1 cellular context compared by ENCODE assay signal in genomic region chr16:68235882-68236803, GRCh38.
TF ChIP-seq lines count a peak whose summit lies in the region.

ESRP2 (minus strand) TSS chr16:68236127; CDS start chr16:68236045, 82 bp downstream.

TF ChIP-seq in HepG2, 621 proteins besides CTCF, POLR2A, EP300 and RAD21 (continued from another document and continues in another):
- TF ChIP-seq, protein P1, sequence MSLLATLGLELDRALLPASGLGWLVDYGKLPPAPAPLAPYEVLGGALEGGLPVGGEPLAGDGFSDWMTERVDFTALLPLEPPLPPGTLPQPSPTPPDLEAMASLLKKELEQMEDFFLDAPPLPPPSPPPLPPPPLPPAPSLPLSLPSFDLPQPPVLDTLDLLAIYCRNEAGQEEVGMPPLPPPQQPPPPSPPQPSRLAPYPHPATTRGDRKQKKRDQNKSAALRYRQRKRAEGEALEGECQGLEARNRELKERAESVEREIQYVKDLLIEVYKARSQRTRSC (CRISPR knock-in tag; IDR thresholded peaks at IDR 0.05; ENCODE audit: low read depth) = peak; percentile 54; the same call in 1 of the 2 replicates
- TF ChIP-seq NAIF1 (CRISPR knock-in tag; IDR thresholded peaks at IDR 0.05; ENCODE audit: borderline replicate concordance) (no peak; the same call in 1 of the 2 replicates), PAWR (CRISPR knock-in tag; IDR thresholded peaks at IDR 0.05; ENCODE audit: borderline replicate concordance) (0 out of 2 replicates have a peak, but pooled peaks have one; percentile 50), ZNF883 (CRISPR knock-in tag; IDR thresholded peaks at IDR 0.05; ENCODE audit: not compliant biosample characterization) (peak; percentile 6), ZSCAN31 (CRISPR knock-in tag; IDR thresholded peaks at IDR 0.05; ENCODE audit: low read depth) (no peak; the same call in 1 of the 2 replicates), ZSCAN29 (CRISPR knock-in tag; conservative IDR thresholded peaks at IDR 0.05) (peak; percentile 84; the same call in 1 of the 2 replicates), ZNF589 (CRISPR knock-in tag; conservative IDR thresholded peaks at IDR 0.05) (peak; percentile 72), ZNF850 (CRISPR knock-in tag; conservative IDR thresholded peaks at IDR 0.05) (no peak), ZNF207 (IDR thresholded peaks at IDR 0.05; ENCODE audit: borderline replicate concordance) (no peak), CREB1 (IDR thresholded peaks at IDR 0.05) (no peak; the same call in 1 of the 2 replicates), CREB1 (CRISPR knock-in tag; IDR thresholded peaks at IDR 0.05) (no peak), NR2C2 (CRISPR knock-in tag; IDR thresholded peaks at IDR 0.05; ENCODE audit: borderline replicate concordance) (peak; percentile 36; the same call in 1 of the 2 replicates), ZNF276 (CRISPR knock-in tag; IDR thresholded peaks at IDR 0.05; ENCODE audit: low read depth) (peak; percentile 61; the same call in 1 of the 2 replicates), SP4 (CRISPR knock-in tag; IDR thresholded peaks at IDR 0.05) (peak; percentile 81), TBX2 (CRISPR knock-in tag; IDR thresholded peaks at IDR 0.05; ENCODE audit: borderline replicate concordance) (no peak; the same call in 1 of the 2 replicates), ESRRA (CRISPR knock-in tag; IDR thresholded peaks at IDR 0.05; ENCODE audit: low read depth) (peak; percentile 9), MED8 (CRISPR knock-in tag; IDR thresholded peaks at IDR 0.05; ENCODE audit: insufficient replicate concordance) (peak; percentile 56), GATA4 (IDR thresholded peaks at IDR 0.05; ENCODE audit: borderline replicate concordance, low read depth) (0 out of 2 replicates have a peak, but pooled peaks have one; percentile 14), TP53 (CRISPR knock-in tag; conservative IDR thresholded peaks at IDR 0.05) (peak; percentile 86; the same call in 1 of the 2 replicates), ZNF431 (CRISPR knock-in tag; IDR thresholded peaks at IDR 0.05; ENCODE audit: borderline replicate concordance, low read depth) (peak; percentile 98; the same call in 1 of the 2 replicates), NR2F1 (CRISPR knock-in tag; IDR thresholded peaks at IDR 0.05) (no peak; a peak in 2 of 4 replicates), FIP1L1 (IDR thresholded peaks at IDR 0.05; ENCODE audit: borderline replicate concordance, insufficient read depth, low read depth, low read length) (no peak), ZNF232 (CRISPR knock-in tag; IDR thresholded peaks at IDR 0.05; ENCODE audit: borderline replicate concordance) (peak; percentile 33; the same call in 1 of the 2 replicates), ZNF776 (CRISPR knock-in tag; IDR thresholded peaks at IDR 0.05) (peak; percentile 77; the same call in 1 of the 2 replicates), GMEB1 (CRISPR knock-in tag; IDR thresholded peaks at IDR 0.05; ENCODE audit: borderline replicate concordance) (peak; percentile 12; the same call in 1 of the 2 replicates), ZSCAN30 (CRISPR knock-in tag; IDR thresholded peaks at IDR 0.05) (no peak), SKI (IDR thresholded peaks at IDR 0.05; ENCODE audit: partially characterized antibody) (peak; percentile 60), ZHX1 (CRISPR knock-in tag; IDR thresholded peaks at IDR 0.05; ENCODE audit: low read depth) (peak; percentile 77), ZNF234 (CRISPR knock-in tag; conservative IDR thresholded peaks at IDR 0.05) (no peak), ZNF280D (CRISPR knock-in tag; IDR thresholded peaks at IDR 0.05) (peak; percentile 79; the same call in 1 of the 2 replicates), ZNF460 (CRISPR knock-in tag; IDR thresholded peaks at IDR 0.05; ENCODE audit: borderline replicate concordance) (no peak; the same call in 1 of the 2 replicates), ZNF660 (CRISPR knock-in tag; IDR thresholded peaks at IDR 0.05; ENCODE audit: borderline replicate concordance, low read depth) (no peak)
- TF ChIP-seq, protein P2, sequence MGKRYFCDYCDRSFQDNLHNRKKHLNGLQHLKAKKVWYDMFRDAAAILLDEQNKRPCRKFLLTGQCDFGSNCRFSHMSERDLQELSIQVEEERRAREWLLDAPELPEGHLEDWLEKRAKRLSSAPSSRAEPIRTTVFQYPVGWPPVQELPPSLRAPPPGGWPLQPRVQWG (CRISPR knock-in tag; IDR thresholded peaks at IDR 0.05; ENCODE audit: borderline replicate concordance, low read depth) = no peak
- TF ChIP-seq, protein P3, sequence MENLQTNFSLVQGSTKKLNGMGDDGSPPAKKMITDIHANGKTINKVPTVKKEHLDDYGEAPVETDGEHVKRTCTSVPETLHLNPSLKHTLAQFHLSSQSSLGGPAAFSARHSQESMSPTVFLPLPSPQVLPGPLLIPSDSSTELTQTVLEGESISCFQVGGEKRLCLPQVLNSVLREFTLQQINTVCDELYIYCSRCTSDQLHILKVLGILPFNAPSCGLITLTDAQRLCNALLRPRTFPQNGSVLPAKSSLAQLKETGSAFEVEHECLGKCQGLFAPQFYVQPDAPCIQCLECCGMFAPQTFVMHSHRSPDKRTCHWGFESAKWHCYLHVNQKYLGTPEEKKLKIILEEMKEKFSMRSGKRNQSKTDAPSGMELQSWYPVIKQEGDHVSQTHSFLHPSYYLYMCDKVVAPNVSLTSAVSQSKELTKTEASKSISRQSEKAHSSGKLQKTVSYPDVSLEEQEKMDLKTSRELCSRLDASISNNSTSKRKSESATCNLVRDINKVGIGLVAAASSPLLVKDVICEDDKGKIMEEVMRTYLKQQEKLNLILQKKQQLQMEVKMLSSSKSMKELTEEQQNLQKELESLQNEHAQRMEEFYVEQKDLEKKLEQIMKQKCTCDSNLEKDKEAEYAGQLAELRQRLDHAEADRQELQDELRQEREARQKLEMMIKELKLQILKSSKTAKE (CRISPR knock-in tag; IDR thresholded peaks at IDR 0.05; ENCODE audit: borderline replicate concordance) = peak; percentile 21; the same call in 1 of the 2 replicates
- TF ChIP-seq, protein P4, sequence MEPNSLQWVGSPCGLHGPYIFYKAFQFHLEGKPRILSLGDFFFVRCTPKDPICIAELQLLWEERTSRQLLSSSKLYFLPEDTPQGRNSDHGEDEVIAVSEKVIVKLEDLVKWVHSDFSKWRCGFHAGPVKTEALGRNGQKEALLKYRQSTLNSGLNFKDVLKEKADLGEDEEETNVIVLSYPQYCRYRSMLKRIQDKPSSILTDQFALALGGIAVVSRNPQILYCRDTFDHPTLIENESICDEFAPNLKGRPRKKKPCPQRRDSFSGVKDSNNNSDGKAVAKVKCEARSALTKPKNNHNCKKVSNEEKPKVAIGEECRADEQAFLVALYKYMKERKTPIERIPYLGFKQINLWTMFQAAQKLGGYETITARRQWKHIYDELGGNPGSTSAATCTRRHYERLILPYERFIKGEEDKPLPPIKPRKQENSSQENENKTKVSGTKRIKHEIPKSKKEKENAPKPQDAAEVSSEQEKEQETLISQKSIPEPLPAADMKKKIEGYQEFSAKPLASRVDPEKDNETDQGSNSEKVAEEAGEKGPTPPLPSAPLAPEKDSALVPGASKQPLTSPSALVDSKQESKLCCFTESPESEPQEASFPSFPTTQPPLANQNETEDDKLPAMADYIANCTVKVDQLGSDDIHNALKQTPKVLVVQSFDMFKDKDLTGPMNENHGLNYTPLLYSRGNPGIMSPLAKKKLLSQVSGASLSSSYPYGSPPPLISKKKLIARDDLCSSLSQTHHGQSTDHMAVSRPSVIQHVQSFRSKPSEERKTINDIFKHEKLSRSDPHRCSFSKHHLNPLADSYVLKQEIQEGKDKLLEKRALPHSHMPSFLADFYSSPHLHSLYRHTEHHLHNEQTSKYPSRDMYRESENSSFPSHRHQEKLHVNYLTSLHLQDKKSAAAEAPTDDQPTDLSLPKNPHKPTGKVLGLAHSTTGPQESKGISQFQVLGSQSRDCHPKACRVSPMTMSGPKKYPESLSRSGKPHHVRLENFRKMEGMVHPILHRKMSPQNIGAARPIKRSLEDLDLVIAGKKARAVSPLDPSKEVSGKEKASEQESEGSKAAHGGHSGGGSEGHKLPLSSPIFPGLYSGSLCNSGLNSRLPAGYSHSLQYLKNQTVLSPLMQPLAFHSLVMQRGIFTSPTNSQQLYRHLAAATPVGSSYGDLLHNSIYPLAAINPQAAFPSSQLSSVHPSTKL (CRISPR knock-in tag; IDR thresholded peaks at IDR 0.05) = 0 out of 2 replicates have a peak, but pooled peaks have one; percentile 56
- TF ChIP-seq, protein P5, sequence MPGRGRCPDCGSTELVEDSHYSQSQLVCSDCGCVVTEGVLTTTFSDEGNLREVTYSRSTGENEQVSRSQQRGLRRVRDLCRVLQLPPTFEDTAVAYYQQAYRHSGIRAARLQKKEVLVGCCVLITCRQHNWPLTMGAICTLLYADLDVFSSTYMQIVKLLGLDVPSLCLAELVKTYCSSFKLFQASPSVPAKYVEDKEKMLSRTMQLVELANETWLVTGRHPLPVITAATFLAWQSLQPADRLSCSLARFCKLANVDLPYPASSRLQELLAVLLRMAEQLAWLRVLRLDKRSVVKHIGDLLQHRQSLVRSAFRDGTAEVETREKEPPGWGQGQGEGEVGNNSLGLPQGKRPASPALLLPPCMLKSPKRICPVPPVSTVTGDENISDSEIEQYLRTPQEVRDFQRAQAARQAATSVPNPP (CRISPR knock-in tag; IDR thresholded peaks at IDR 0.05) = 0 out of 2 replicates have a peak, but pooled peaks have one; percentile 16
- TF ChIP-seq, protein P6, sequence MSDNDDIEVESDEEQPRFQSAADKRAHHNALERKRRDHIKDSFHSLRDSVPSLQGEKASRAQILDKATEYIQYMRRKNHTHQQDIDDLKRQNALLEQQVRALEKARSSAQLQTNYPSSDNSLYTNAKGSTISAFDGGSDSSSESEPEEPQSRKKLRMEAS (IDR thresholded peaks at IDR 0.05) = peak; percentile 66
- TF ChIP-seq, protein P7, sequence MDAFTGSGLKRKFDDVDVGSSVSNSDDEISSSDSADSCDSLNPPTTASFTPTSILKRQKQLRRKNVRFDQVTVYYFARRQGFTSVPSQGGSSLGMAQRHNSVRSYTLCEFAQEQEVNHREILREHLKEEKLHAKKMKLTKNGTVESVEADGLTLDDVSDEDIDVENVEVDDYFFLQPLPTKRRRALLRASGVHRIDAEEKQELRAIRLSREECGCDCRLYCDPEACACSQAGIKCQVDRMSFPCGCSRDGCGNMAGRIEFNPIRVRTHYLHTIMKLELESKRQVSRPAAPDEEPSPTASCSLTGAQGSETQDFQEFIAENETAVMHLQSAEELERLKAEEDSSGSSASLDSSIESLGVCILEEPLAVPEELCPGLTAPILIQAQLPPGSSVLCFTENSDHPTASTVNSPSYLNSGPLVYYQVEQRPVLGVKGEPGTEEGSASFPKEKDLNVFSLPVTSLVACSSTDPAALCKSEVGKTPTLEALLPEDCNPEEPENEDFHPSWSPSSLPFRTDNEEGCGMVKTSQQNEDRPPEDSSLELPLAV (CRISPR knock-in tag; conservative IDR thresholded peaks at IDR 0.05; ENCODE audit: low read depth) = no peak
